In the genomic region with DNA sequence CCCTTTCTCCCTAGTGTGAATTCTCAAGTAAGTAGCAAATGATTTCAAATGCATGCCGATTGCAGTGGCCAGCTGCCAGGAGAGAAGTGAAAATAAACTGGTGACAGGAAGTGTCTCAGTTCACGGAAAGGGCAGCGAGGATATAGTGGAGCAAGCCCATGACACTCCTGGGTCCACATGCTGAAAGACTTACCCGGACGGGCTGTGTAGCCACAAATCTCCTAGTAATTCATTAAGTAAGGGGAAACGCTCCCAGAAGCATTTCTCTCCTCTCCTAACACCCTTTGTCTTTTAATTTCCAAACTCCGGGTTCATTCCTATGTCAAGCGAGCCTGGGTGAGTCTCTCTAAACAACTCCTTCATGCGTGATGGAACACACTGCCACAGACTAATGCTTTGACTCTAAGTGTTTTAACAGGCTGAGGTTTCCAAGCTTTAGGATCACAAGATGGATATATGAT, we compare ENCODE assay signal across 8 cellular contexts.
DNase-seq lines count a peak whose midpoint lies in the region; TF ChIP-seq lines count a peak whose summit lies in the region.

No MANE protein-coding gene starts in this region.

- no peaks in the 10 kb centered on the region for H3K9me3 ChIP-seq in uterus

- peak overlapping the region; percentile 53 for H3K4me3 Mint-ChIP-seq in dendritic cell treated with granulocyte-macrophage colony-stimulating factor and Interleukin-4, amounts not matched to agents 40 ng/mL and 50 ng/mL, for 4 days
- H3K4me3 Mint-ChIP-seq in mesothelial cell of epicardium, result peak overlapping the region; percentile 28
- H3K4me3 Mint-ChIP-seq in activated CD4-positive, alpha-beta memory T cell treated with anti-CD3 and anti-CD28 coated beads, Interleukin-2, amount 10 ng/mL, durations not matched to agents 7 days and 5 days, result no peak overlapping the region

- peaks cover 32% of the 10 kb centered on the region for H3K27me3 Mint-ChIP-seq in dendritic cell treated with granulocyte-macrophage colony-stimulating factor and Interleukin-4, amounts not matched to agents 40 ng/mL and 50 ng/mL, for 4 days
- no peaks in the 10 kb centered on the region for H3K27me3 Mint-ChIP-seq in mesothelial cell of epicardium (ENCODE audit: low read depth)
- peaks cover 5% of the 10 kb centered on the region for H3K27me3 Mint-ChIP-seq in activated CD4-positive, alpha-beta memory T cell treated with anti-CD3 and anti-CD28 coated beads, Interleukin-2, amount 10 ng/mL, durations not matched to agents 7 days and 5 days

- no peak for TF ChIP-seq POLR2A in uterus (IDR thresholded peaks at IDR 0.05)

- peak overlapping the region; percentile 11 to 24 for H3K4me3 ChIP-seq in uterus

- TF ChIP-seq CTCF in mesothelial cell of epicardium (IDR thresholded peaks at IDR 0.05; ENCODE audit: unreplicated experiment), result no peak
- no peak for TF ChIP-seq CTCF in uterus (IDR thresholded peaks at IDR 0.05)

- DNase-seq in Ammon's horn (ENCODE audit: low spot score) (peak; percentile 65), NAMALWA (ENCODE audit: low spot score) (peak; percentile 43), mesothelial cell of epicardium (ENCODE audit: low spot score in 2 of 2, unreplicated experiment in 2 of 2) (peak in 1 of 2 experiments; percentile 51), uterus (peak; percentile 33 to 34), NCI-H1694 treated with DMSO at 0.1 percent for 48 hours (lab: John Stamatoyannopoulos, UW) (no peak)
- no peak for DNase-seq in activated CD4-positive, alpha-beta memory T cell treated with anti-CD3 and anti-CD28 coated beads, Interleukin-2, amount 10 ng/mL, durations not matched to agents 7 days and 5 days
- DNase-seq in NK-92 treated with Interleukin-12 subunit alpha and Interleukin-12 subunit beta, amount 100 ng/mL, for 24 hours (lab: John Stamatoyannopoulos, UW), result no peak

- CTCF ChIA-PET in activated CD4-positive, alpha-beta memory T cell treated with anti-CD3 and anti-CD28 coated beads, Interleukin-2, amount 10 ng/mL, durations not matched to agents 7 days and 5 days (lab: Charles Lee), result no interaction called here

- H3K36me3 ChIP-seq in uterus, result no peaks in the 10 kb centered on the region

- intact Hi-C loops in dendritic cell treated with granulocyte-macrophage colony-stimulating factor and Interleukin-4, amounts not matched to agents 40 ng/mL and 50 ng/mL, for 4 days (cut with micrococcal nuclease), result loop anchor here (5.0 kb wide), 1 partner anchor 62 kb away; no protein-coding TSS in a partner anchor
- intact Hi-C loops in uterus (cut with DNase I; ENCODE audit: low total_unique reads), result no loop called here

- H3K9me3 Mint-ChIP-seq in dendritic cell treated with granulocyte-macrophage colony-stimulating factor and Interleukin-4, amounts not matched to agents 40 ng/mL and 50 ng/mL, for 4 days, result no peaks in the 10 kb centered on the region
- H3K9me3 Mint-ChIP-seq in mesothelial cell of epicardium, result no peaks in the 10 kb centered on the region
- no peaks in the 10 kb centered on the region for H3K9me3 Mint-ChIP-seq in activated CD4-positive, alpha-beta memory T cell treated with anti-CD3 and anti-CD28 coated beads, Interleukin-2, amount 10 ng/mL, durations not matched to agents 7 days and 5 days

- no peak overlapping the region for H3K27ac ChIP-seq in uterus

- no peaks in the 10 kb centered on the region for H3K36me3 Mint-ChIP-seq in dendritic cell treated with granulocyte-macrophage colony-stimulating factor and Interleukin-4, amounts not matched to agents 40 ng/mL and 50 ng/mL, for 4 days (ENCODE audit: low read depth)
- no peaks in the 10 kb centered on the region for H3K36me3 Mint-ChIP-seq in mesothelial cell of epicardium
- H3K36me3 Mint-ChIP-seq in activated CD4-positive, alpha-beta memory T cell treated with anti-CD3 and anti-CD28 coated beads, Interleukin-2, amount 10 ng/mL, durations not matched to agents 7 days and 5 days (ENCODE audit: low read depth), result no peaks in the 10 kb centered on the region

- H3K27ac Mint-ChIP-seq in dendritic cell treated with granulocyte-macrophage colony-stimulating factor and Interleukin-4, amounts not matched to agents 40 ng/mL and 50 ng/mL, for 4 days, result no peak overlapping the region
- H3K27ac Mint-ChIP-seq in mesothelial cell of epicardium, result peak overlapping the region; percentile 94
- no peak overlapping the region for H3K27ac Mint-ChIP-seq in activated CD4-positive, alpha-beta memory T cell treated with anti-CD3 and anti-CD28 coated beads, Interleukin-2, amount 10 ng/mL, durations not matched to agents 7 days and 5 days

- POLR2A ChIA-PET in activated CD4-positive, alpha-beta memory T cell treated with anti-CD3 and anti-CD28 coated beads, Interleukin-2, amount 10 ng/mL, durations not matched to agents 7 days and 5 days (lab: Charles Lee), result no interaction called here

- H3K4me1 ChIP-seq in uterus, result no peaks in the 10 kb centered on the region

- peaks cover 23% of the 10 kb centered on the region for H3K4me1 Mint-ChIP-seq in dendritic cell treated with granulocyte-macrophage colony-stimulating factor and Interleukin-4, amounts not matched to agents 40 ng/mL and 50 ng/mL, for 4 days (ENCODE audit: low read depth)
- peaks cover 34% of the 10 kb centered on the region for H3K4me1 Mint-ChIP-seq in mesothelial cell of epicardium
- peaks cover 5% of the 10 kb centered on the region for H3K4me1 Mint-ChIP-seq in activated CD4-positive, alpha-beta memory T cell treated with anti-CD3 and anti-CD28 coated beads, Interleukin-2, amount 10 ng/mL, durations not matched to agents 7 days and 5 days

- no peaks in the 10 kb centered on the region for H3K27me3 ChIP-seq in uterus

Comparison
In these comparisons a context has a peak if more than half of its experiments do, and no peak if none do; other contexts are left out.
1. DNase-seq: peak in Ammon's horn (single experiment), NAMALWA (single experiment) and uterus (2 of 2); none in activated CD4-positive, alpha-beta memory T cell treated with anti-CD3 and anti-CD28 coated beads, Interleukin-2, amount 10 ng/mL, durations not matched to agents 7 days and 5 days (single experiment), NCI-H1694 treated with DMSO at 0.1 percent for 48 hours (single experiment) and NK-92 treated with Interleukin-12 subunit alpha and Interleukin-12 subunit beta, amount 100 ng/mL, for 24 hours (single experiment).